Comparison of ENCODE assay signal across 35 cellular contexts in genomic region chr3:40751652-40752051, GRCh38.
"Had no signal": no experiment of that assay in that cellular context is flagged by ENCODE, and none has a peak within 500 bp of the region (broad histone marks: within the 10 kb centered on the region; RNA-seq: fewer than 3 reads in every experiment).

No MANE protein-coding gene starts in this region.

- H3K27me3 ChIP-seq: adrenal gland, ascending aorta, body of pancreas, brain microvascular endothelial cell, breast epithelium, cardiac muscle cell had no signal

- DNase-seq: activated effector memory CD4-positive, alpha-beta T cell treated with anti-CD3 and anti-CD28 coated beads, Interleukin-2, amount 50 U/mL, for 16 hours; activated effector memory CD4-positive, alpha-beta T cell treated with Interleukin-2 at 50 U/mL for 16 hours; activated gamma-delta T cell; activated gamma-delta T cell treated with Interleukin-2 at 50 U/mL for 16 hours; activated naive CD4-positive, alpha-beta T cell; activated naive CD4-positive, alpha-beta T cell treated with anti-CD3 and anti-CD28 coated beads for 36 hours; activated naive CD4-positive, alpha-beta T cell treated with anti-CD3 and anti-CD28 coated beads, Interleukin-2, amount 10 ng/mL, durations not matched to agents 7 days and 5 days; activated naive CD4-positive, alpha-beta T cell treated with anti-CD3 and anti-CD28 coated beads, Interleukin-2, amount 50 U/mL, for 16 hours; activated naive CD4-positive, alpha-beta T cell treated with Interleukin-2 at 50 U/mL for 16 hours; activated naive CD8-positive, alpha-beta T cell treated with anti-CD3 and anti-CD28 coated beads for 36 hours; activated naive CD8-positive, alpha-beta T cell treated with anti-CD3 and anti-CD28 coated beads, Interleukin-2, amount 10 ng/mL, durations not matched to agents 7 days and 5 days; activated naive CD8-positive, alpha-beta T cell treated with anti-CD3 and anti-CD28 coated beads, Interleukin-2, amount 50 U/mL, for 24 hours; activated T-cell treated with anti-CD3 and anti-CD28 coated beads for 4 hours; activated T-cell treated with anti-CD3 and anti-CD28 coated beads, Interleukin-2, amount 50 U/mL, for 1 hour; activated T-cell treated with anti-CD3 and anti-CD28 coated beads, Interleukin-2, amount 50 U/mL, for 24 hours; activated T-cell treated with anti-CD3 and anti-CD28 coated beads, Interleukin-2, amount 50 U/mL, for 4 hours; activated T-cell treated with anti-CD3 and anti-CD28 coated beads, Interleukin-2, amount 50 U/mL, for 48 hours; activated T-cell treated with anti-CD3 and anti-CD28 coated beads, Interleukin-2, amount 50 U/mL, for 72 hours; adrenal gland; amniotic stem cell; amygdala; anterior cingulate cortex; aorta; body of pancreas; brain microvascular endothelial cell; caudate nucleus; central memory CD4-positive, alpha-beta T cell; cerebellar nuclear complex had no signal

- H3K27ac ChIP-seq: adrenal gland, ascending aorta, body of pancreas, brain microvascular endothelial cell, breast epithelium, cardiac muscle cell had no signal

- H3K4me3 ChIP-seq: adrenal gland, ascending aorta, body of pancreas, breast epithelium, cardiac muscle cell had no signal

- H3K4me1 ChIP-seq: adrenal gland, ascending aorta, body of pancreas, breast epithelium had no signal

- H3K36me3 ChIP-seq: adrenal gland, ascending aorta, brain microvascular endothelial cell, breast epithelium, cardiac muscle cell had no signal

- H3K9me3 ChIP-seq: adrenal gland, ascending aorta, body of pancreas, breast epithelium had no signal

- ATAC-seq: activated naive CD4-positive, alpha-beta T cell treated with anti-CD3 and anti-CD28 coated beads, Interleukin-2, amount 50 U/mL, for 72 hours; activated naive CD8-positive, alpha-beta T cell treated with anti-CD3 and anti-CD28 coated beads, Interleukin-2, amount 50 U/mL, for 24 hours; activated T-cell treated with anti-CD3 and anti-CD28 coated beads, Interleukin-2, amount 50 U/mL, for 4 hours; activated T-cell treated with anti-CD3 and anti-CD28 coated beads, Interleukin-2, amount 50 U/mL, for 72 hours; activated T-helper 17 cell treated with anti-CD3 and anti-CD28 coated beads, Interleukin-2, amount 50 U/mL, for 72 hours; body of pancreas had no signal

- FAIRE-seq: astrocyte, bronchial epithelial cell had no signal
